9 cellular contexts compared by ENCODE assay signal in the genomic region with DNA sequence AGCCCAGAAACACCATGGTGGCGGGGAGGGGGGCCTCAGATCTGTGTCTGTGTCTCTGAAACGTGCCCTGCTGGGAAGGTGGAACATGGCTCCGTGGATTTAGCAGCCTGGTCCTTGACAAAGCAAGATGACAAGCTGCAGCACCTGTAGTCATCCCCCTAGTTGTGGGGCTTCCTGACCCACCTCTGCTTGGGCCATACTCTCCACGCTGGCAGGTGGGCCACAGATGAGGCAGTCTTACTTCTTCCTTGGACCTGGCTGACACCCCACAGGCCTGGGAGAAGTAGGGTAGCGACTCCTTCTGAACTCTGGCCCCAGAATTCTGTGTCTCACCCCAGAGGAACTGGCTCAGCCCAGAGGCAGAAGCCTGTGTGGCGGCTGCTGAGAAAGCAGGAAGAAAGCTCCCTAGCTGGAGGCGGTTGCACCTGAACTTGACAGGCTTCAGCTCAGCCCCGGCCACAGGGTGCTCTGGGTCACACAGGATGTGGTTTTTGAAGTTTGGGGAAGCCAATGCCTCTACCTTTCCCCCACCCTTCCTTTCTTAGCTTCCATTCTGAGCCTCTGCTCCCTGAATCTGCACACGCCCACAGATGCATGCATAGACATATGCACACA.
DNase-seq lines count a peak whose midpoint lies in the region; ATAC-seq and TF ChIP-seq lines count a peak whose summit lies in the region.
"Had no signal": no experiment of that assay in that cellular context is flagged by ENCODE, and none has a peak within 500 bp of the region (broad histone marks: within the 10 kb centered on the region; RNA-seq: fewer than 3 reads in every experiment).

No MANE protein-coding gene starts in this region.

- H3K9me3 Mint-ChIP-seq in HFFc6, result no peaks in the 10 kb centered on the region

- WGBS in body of pancreas, 2 donors, result 79 to 95% methylated on average over 5 to 9 of the region's 9 CpGs

- H3K27me3 ChIP-seq in OCI-LY1 (ENCODE audit: insufficient read depth, low read length) (no peaks in the 10 kb centered on the region), body of pancreas (no peaks in the 10 kb centered on the region)
- H3K27me3 ChIP-seq: cardiac muscle cell had no signal

- H3F3A ChIP-seq in OCI-LY1 (ENCODE audit: insufficient read depth, low read length), result no peaks in the 10 kb centered on the region

- peak overlapping the region; percentile 52 for H3K9ac ChIP-seq in OCI-LY1 (ENCODE audit: low read length)

- TF ChIP-seq CTCF in GM12864 (IDR thresholded peaks at IDR 0.05; ENCODE audit: low read depth, low read length, missing control alignments), result no peak
- TF ChIP-seq CTCF in OCI-LY1 (IDR thresholded peaks at IDR 0.05; ENCODE audit: low read length), result no peak
- TF ChIP-seq CTCF in body of pancreas (IDR thresholded peaks at IDR 0.05), result no peak
- no peak for TF ChIP-seq CTCF in HFFc6 (IDR thresholded peaks at IDR 0.05)

- H3K27ac ChIP-seq in OCI-LY1 (ENCODE audit: low read depth, low read length, poor library complexity, severe bottlenecking) (peak overlapping the region; percentile 84), body of pancreas (no peak overlapping the region)
- H3K27ac ChIP-seq: cardiac muscle cell had no signal

- H3K4me1 Mint-ChIP-seq in HFFc6 (ENCODE audit: low read depth), result peaks cover 16% of the 10 kb centered on the region

- no peak overlapping the region for H3K27ac Mint-ChIP-seq in HFFc6

- intact Hi-C loops in body of pancreas (cut with DNase I), result loop anchor here (10.0 kb wide), 2 partner anchors 239 to 251 kb away; no protein-coding TSS in a partner anchor

- H3K9me2 ChIP-seq in OCI-LY1 (ENCODE audit: low read depth, low read length), result no peaks in the 10 kb centered on the region

- ATAC-seq in HG02588 (IDR thresholded peaks at IDR 0.05; ENCODE audit: unreplicated experiment), result peak; percentile 98
- ATAC-seq in body of pancreas, result no peak

- H3K4me3 ChIP-seq in GM12864 (ENCODE audit: low read depth, low read length) (peak overlapping the region; percentile 43), OCI-LY1 (ENCODE audit: low read depth, low read length, poor library complexity, severe bottlenecking) (peak overlapping the region; percentile 43), body of pancreas (no peak overlapping the region)
- H3K4me3 ChIP-seq: cardiac muscle cell had no signal

- TF ChIP-seq POLR2A in body of pancreas (IDR thresholded peaks at IDR 0.05), result no peak

- no peaks in the 10 kb centered on the region for H3K79me2 ChIP-seq in OCI-LY1 (ENCODE audit: insufficient read depth, low read length)

- H4K20me1 ChIP-seq in OCI-LY1 (ENCODE audit: insufficient read depth, low read length), result no peaks in the 10 kb centered on the region

- no peak overlapping the region for H2AFZ ChIP-seq in OCI-LY1 (ENCODE audit: low read length)

- no peaks in the 10 kb centered on the region for H3K27me3 Mint-ChIP-seq in HFFc6 (ENCODE audit: insufficient read depth)

- H3K4me1 ChIP-seq in OCI-LY1 (ENCODE audit: insufficient read depth, low read length, severe bottlenecking) (peaks cover 32% of the 10 kb centered on the region), body of pancreas (peaks cover 7% of the 10 kb centered on the region)

- H3K36me3 Mint-ChIP-seq in HFFc6 (ENCODE audit: low read depth), result no peaks in the 10 kb centered on the region

- peak overlapping the region; percentile 66 for H3K4me2 ChIP-seq in OCI-LY1 (ENCODE audit: low read length)

- H3K9me3 ChIP-seq in OCI-LY1 (ENCODE audit: low read length) (no peaks in the 10 kb centered on the region), body of pancreas (no peaks in the 10 kb centered on the region)

- DNase-seq in GM12864 (ENCODE audit: low read depth) (peak; percentile 84), body of pancreas (no peak), HFFc6 (no peak), middle frontal gyrus (ENCODE audit: extremely low spot score, low spot score) (no peak)
- peak; percentile 46 for DNase-seq in activated gamma-delta T cell treated with anti-CD3 and anti-CD28 coated beads, Interleukin-2, amount 50 U/mL, for 16 hours (ENCODE audit: low read depth)
- peak; percentile 49 to 51 for DNase-seq in stimulated activated CD4-positive, alpha-beta T cell treated with anti-CD3 and anti-CD28 coated beads, Interleukin-4, amount 100 ng/mL, for 48 hours (ENCODE audit: low read depth in 2 of 2)

- H3K4me3 Mint-ChIP-seq in HFFc6, result no peak overlapping the region

- no peaks in the 10 kb centered on the region for H3K36me3 ChIP-seq in OCI-LY1 (ENCODE audit: insufficient read depth, low read length)
- peaks cover 0 to 2% of the 10 kb centered on the region in 2 donors for H3K36me3 ChIP-seq in body of pancreas (replicated peaks in 1 of 2; ENCODE audit: insufficient read depth in 1 of 2, low read depth in 2 of 2)
- H3K36me3 ChIP-seq: cardiac muscle cell had no signal

Comparison
In these comparisons a context has a peak if more than half of its experiments do, and no peak if none do; other contexts are left out.
1. DNase-seq: peak in GM12864 (single experiment), activated gamma-delta T cell treated with anti-CD3 and anti-CD28 coated beads, Interleukin-2, amount 50 U/mL, for 16 hours (single experiment) and stimulated activated CD4-positive, alpha-beta T cell treated with anti-CD3 and anti-CD28 coated beads, Interleukin-4, amount 100 ng/mL, for 48 hours (2 of 2); none in body of pancreas (0 of 4), HFFc6 (single experiment) and middle frontal gyrus (single experiment).
2. H3K4me3 ChIP-seq: peak in GM12864 (single experiment) and OCI-LY1 (single experiment); none in body of pancreas (0 of 2).